ENCODE assay signal across 9 cellular contexts in genomic region chr7:43669286-43670081, GRCh38. TPM values are rescaled to one million over a fixed set of nuclear protein-coding genes. Genes with fewer than 3 reads are reported as not detected.
DNase-seq lines count a peak whose midpoint lies in the region; ATAC-seq, FAIRE-seq and TF ChIP-seq lines count a peak whose summit lies in the region.
"Had no signal": no experiment of that assay in that cellular context is flagged by ENCODE, and none has a peak within 500 bp of the region (broad histone marks: within the 10 kb centered on the region; RNA-seq: fewer than 3 reads in every experiment).

No MANE protein-coding gene starts in this region.

- peaks cover 70% of the 10 kb centered on the region for H3K36me3 Mint-ChIP-seq in activated B cell treated with CpG ODN at 0.5 μM for 24 hours (ENCODE audit: low read depth)

- no peaks in the 10 kb centered on the region for H3K9me3 ChIP-seq in ovary

- no peak overlapping the region for H3K27ac ChIP-seq in ovary

- TF ChIP-seq CTCF in activated B cell treated with CpG ODN at 0.5 μM for 24 hours (IDR thresholded peaks at IDR 0.05): no peak
- no peak for TF ChIP-seq CTCF in ovary (IDR thresholded peaks at IDR 0.05)

- TF ChIP-seq EP300 in ovary (IDR thresholded peaks at IDR 0.05): no peak

- intact Hi-C loops in activated B cell treated with CpG ODN at 0.5 μM for 24 hours (cut with micrococcal nuclease): loop anchor here (1.0 kb wide), 1 partner anchor 20 kb away; no protein-coding TSS in a partner anchor
- intact Hi-C loops in ovary (cut with DNase I): no loop called here

- CTCF ChIA-PET in activated B cell treated with CpG ODN at 0.5 μM for 24 hours (lab: Charles Lee): interaction anchor here (2.3 kb wide), 1 partner anchor 87 kb away, joined by 14 read pairs; the partner anchor contains the start of gene STK17A

- H3K4me3 ChIP-seq in ovary: no peak overlapping the region

- H3K27me3 ChIP-seq in ovary: no peaks in the 10 kb centered on the region

- H3K36me3 ChIP-seq in ovary: no peaks in the 10 kb centered on the region

- ATAC-seq in GM19043 (IDR thresholded peaks at IDR 0.05; ENCODE audit: low read depth, unreplicated experiment) (peak; percentile 68), activated B cell treated with CpG ODN at 0.5 μM for 24 hours (ENCODE audit: low read depth) (peak; percentile 73)

- no peak for FAIRE-seq in H54 (lab: Jason Lieb, UNC)

- no peaks in the 10 kb centered on the region for H3K27me3 Mint-ChIP-seq in activated B cell treated with CpG ODN at 0.5 μM for 24 hours

- H3K4me3 Mint-ChIP-seq in activated B cell treated with CpG ODN at 0.5 μM for 24 hours: peak overlapping the region; percentile 57

- DNase-seq in activated B cell treated with CpG ODN at 0.5 μM for 24 hours: no peak
- DNase-seq in amniotic epithelial cell (ENCODE audit: low read depth): peak; percentile 40
- DNase-seq in stimulated activated CD4-positive, alpha-beta T cell treated with anti-CD3 and anti-CD28 coated beads, Interleukin-15, amount 100 ng/mL, for 24 hours: peak; percentile 89
- no peak for DNase-seq in ovary
- DNase-seq in NCI-H2081 (lab: John Stamatoyannopoulos, UW): no peak
- DNase-seq in EL: no peak
- DNase-seq in H54 (ENCODE audit: insufficient read length, low spot score): no peak
- DNase-seq: DMS53 had no signal

- H3K4me1 ChIP-seq in ovary (ENCODE audit: insufficient read depth): peaks cover 4% of the 10 kb centered on the region

- TF ChIP-seq POLR2A in ovary (IDR thresholded peaks at IDR 0.05): no peak
- TF ChIP-seq POLR2A in H54 (IDR thresholded peaks at IDR 0.05; ENCODE audit: low read depth, low read length): no peak

- 84 to 89% (median 87%) methylated on average over 15 of the region's 15 CpGs for WGBS in ovary, 3 donors

- peak overlapping the region; percentile 72 for H3K27ac Mint-ChIP-seq in activated B cell treated with CpG ODN at 0.5 μM for 24 hours

- H3K9me3 Mint-ChIP-seq in activated B cell treated with CpG ODN at 0.5 μM for 24 hours: peaks cover 40% of the 10 kb centered on the region

- peaks cover 72% of the 10 kb centered on the region for H3K4me1 Mint-ChIP-seq in activated B cell treated with CpG ODN at 0.5 μM for 24 hours

- POLR2A ChIA-PET in activated B cell treated with CpG ODN at 0.5 μM for 24 hours (lab: Charles Lee): interaction anchor here (0.5 to 3.6 kb wide), 7 partner anchors 18 to 87 kb away, joined by 3 to 21 read pairs (median 4); partner anchors contain the start of gene STK17A

RNA-seq across cellular contexts. Expression of gene COA1, which starts 59.8 kb away (rescaled TPM):
- 49.2 and 56.9 TPM in 2 replicates for total RNA-seq in activated B cell treated with CpG ODN at 0.5 μM for 24 hours
- total RNA-seq in ovary: 10 to 100 TPM; 45.4 to 67.7 (median 51.8) TPM
- polyA plus RNA-seq in ovary: 10 to 100 TPM; 33.2 to 41.8 TPM

Comparison
In these comparisons a context has a peak if more than half of its experiments do, and no peak if none do; other contexts are left out.
1. DNase-seq: peak in amniotic epithelial cell (single experiment) and stimulated activated CD4-positive, alpha-beta T cell treated with anti-CD3 and anti-CD28 coated beads, Interleukin-15, amount 100 ng/mL, for 24 hours (single experiment); none in activated B cell treated with CpG ODN at 0.5 μM for 24 hours (single experiment), ovary (0 of 5), NCI-H2081 (0 of 2), EL (single experiment) and H54 (single experiment).